In genomic region chr20:24501764-24502163, GRCh38 we compare ENCODE assay signal across 20 cellular contexts. TPM values are rescaled to one million over a fixed set of nuclear protein-coding genes. Genes with fewer than 3 reads are reported as not detected.
"Had no signal": no experiment of that assay in that cellular context is flagged by ENCODE, and none has a peak within 500 bp of the region (broad histone marks: within the 10 kb centered on the region; RNA-seq: fewer than 3 reads in every experiment).

No MANE protein-coding gene starts in this region.

- H3K27ac Mint-ChIP-seq: activated naive CD8-positive, alpha-beta T cell treated with anti-CD3 and anti-CD28 coated beads, Interleukin-2, amount 10 ng/mL, durations not matched to agents 7 days and 5 days; effector memory CD8-positive, alpha-beta T cell; nephron had no signal

- FAIRE-seq: keratinocyte, urothelium cell line had no signal

- H3K4me3 ChIP-seq: ascending aorta, gastrocnemius medialis, prostate gland, right lobe of liver, stomach, thyroid gland had no signal

- H3K27me3 ChIP-seq: ascending aorta, gastrocnemius medialis, right lobe of liver, stomach, thyroid gland had no signal

- H3K9me3 Mint-ChIP-seq: activated naive CD8-positive, alpha-beta T cell treated with anti-CD3 and anti-CD28 coated beads, Interleukin-2, amount 10 ng/mL, durations not matched to agents 7 days and 5 days; effector memory CD8-positive, alpha-beta T cell; nephron had no signal

- H3K36me3 Mint-ChIP-seq: activated naive CD8-positive, alpha-beta T cell treated with anti-CD3 and anti-CD28 coated beads, Interleukin-2, amount 10 ng/mL, durations not matched to agents 7 days and 5 days had no signal

- H3K4me1 ChIP-seq: ascending aorta, gastrocnemius medialis, prostate gland, right lobe of liver had no signal

- H3K27me3 Mint-ChIP-seq: activated naive CD8-positive, alpha-beta T cell treated with anti-CD3 and anti-CD28 coated beads, Interleukin-2, amount 10 ng/mL, durations not matched to agents 7 days and 5 days had no signal

- H3K4me1 Mint-ChIP-seq: activated naive CD8-positive, alpha-beta T cell treated with anti-CD3 and anti-CD28 coated beads, Interleukin-2, amount 10 ng/mL, durations not matched to agents 7 days and 5 days had no signal

- ATAC-seq: activated CD4-positive, CD25-positive, alpha-beta regulatory T cell treated with anti-CD3 and anti-CD28 coated beads, Interleukin-2, amount 50 U/mL, for 24 hours; effector memory CD8-positive, alpha-beta T cell; gastrocnemius medialis; right lobe of liver had no signal

- H3K27ac ChIP-seq: ascending aorta, gastrocnemius medialis, prostate gland, right lobe of liver, stomach, thyroid gland had no signal

- H3K4me3 Mint-ChIP-seq: activated naive CD8-positive, alpha-beta T cell treated with anti-CD3 and anti-CD28 coated beads, Interleukin-2, amount 10 ng/mL, durations not matched to agents 7 days and 5 days; effector memory CD8-positive, alpha-beta T cell; nephron had no signal

- H3K36me3 ChIP-seq: ascending aorta, gastrocnemius medialis, prostate gland, right lobe of liver, stomach, thyroid gland had no signal

- H3K9me3 ChIP-seq: ascending aorta, gastrocnemius medialis, prostate gland, right lobe of liver, SK-N-SH, stomach, thyroid gland had no signal

- DNase-seq: activated CD4-positive, alpha-beta T cell treated with anti-CD3 and anti-CD28 coated beads, Interleukin-2, amount 50 U/mL, for 1 hour; activated CD8-positive, alpha-beta memory T cell treated with anti-CD3 and anti-CD28 coated beads for 24 hours; activated naive CD4-positive, alpha-beta T cell; activated naive CD8-positive, alpha-beta T cell treated with anti-CD3 and anti-CD28 coated beads, Interleukin-2, amount 10 ng/mL, durations not matched to agents 7 days and 5 days; activated T-cell treated with anti-CD3 and anti-CD28 coated beads for 4 hours; effector memory CD8-positive, alpha-beta T cell; gastrocnemius medialis; right lobe of liver; stimulated activated CD4-positive, alpha-beta T cell treated with anti-CD3 and anti-CD28 coated beads, Interleukin-2, amount 100 ng/mL, for 24 hours; stomach; T-helper 1 cell; T1000 had no signal

RNA-seq across cellular contexts. Expression of gene SYNDIG1, which starts 32.3 kb away (rescaled TPM):
- total RNA-seq: activated naive CD8-positive, alpha-beta T cell treated with anti-CD3 and anti-CD28 coated beads, Interleukin-2, amount 10 ng/mL, durations not matched to agents 7 days and 5 days; right lobe of liver had no signal
- polyA plus RNA-seq: SK-N-SH had no signal
